In genomic region chr18:54742120-54742519, GRCh38 we compare ENCODE assay signal across 15 cellular contexts.
DNase-seq lines count a peak whose midpoint lies in the region; ATAC-seq and TF ChIP-seq lines count a peak whose summit lies in the region.
"Had no signal": no experiment of that assay in that cellular context is flagged by ENCODE, and none has a peak within 500 bp of the region (broad histone marks: within the 10 kb centered on the region; RNA-seq: fewer than 3 reads in every experiment).

No MANE protein-coding gene starts in this region.

- H3K23ac ChIP-seq in IMR-90 (ENCODE audit: low read depth, low read length) = no peak overlapping the region

- DNase-seq in IMR-90 (no peak), cardiac fibroblast (ENCODE audit: low read depth in 2 of 2) (peak; percentile 53 to 67), inferior parietal cortex (ENCODE audit: extremely low spot score) (peak; percentile 27), HK-2 (ENCODE audit: unreplicated experiment) (no peak), EL (no peak)
- DNase-seq in stimulated activated effector memory CD8-positive, alpha-beta T cell treated with anti-CD3 and anti-CD28 coated beads, Interleukin-12 subunit alpha, Interleukin-12 subunit beta, amount 100 ng/mL, for 72 hours (ENCODE audit: low spot score in 2 of 2) = no peak
- DNase-seq: CD4-positive, alpha-beta T cell; Kasumi-1; MV-4-11; NCI-H1436 treated with DMSO at 0.1 percent for 48 hours; NCI-H2081; NCI-H510A treated with DMSO at 0.1 percent for 48 hours had no signal

- H3K4me1 Mint-ChIP-seq in stimulated activated effector memory CD8-positive, alpha-beta T cell treated with anti-CD3 and anti-CD28 coated beads, Interleukin-12 subunit alpha, Interleukin-12 subunit beta, amount 100 ng/mL, for 72 hours = no peaks in the 10 kb centered on the region

- 0 out of 2 replicates have a peak overlapping the region, but pooled peaks have one; percentile 78 for H3K14ac ChIP-seq in IMR-90 (replicated peaks; ENCODE audit: low read depth, low read length)

- no peak overlapping the region for H2BK120ac ChIP-seq in IMR-90 (ENCODE audit: low read depth, low read length)

- H4K8ac ChIP-seq in IMR-90 (ENCODE audit: low read depth in 2 of 2, low read length in 2 of 2) = no peak overlapping the region

- no peak for TF ChIP-seq CTCF in IMR-90 (conservative IDR thresholded peaks at IDR 0.05; ENCODE audit: low read depth, low read length)
- TF ChIP-seq CTCF in cardiac fibroblast (IDR thresholded peaks at IDR 0.05; ENCODE audit: low read depth, low read length) = no peak

- H3K4me3 ChIP-seq in ACC112 (ENCODE audit: low read depth, low read length) = peak overlapping the region; percentile 18; the same call in 1 of the 2 replicates
- H3K4me3 ChIP-seq in IMR-90 (ENCODE audit: insufficient read depth, low read depth, low read length) = no peak overlapping the region
- H3K4me3 ChIP-seq in cardiac fibroblast (replicated peaks in 1 of 2; ENCODE audit: low read depth in 2 of 2, low read length in 2 of 2) = no peak overlapping the region
- H3K4me3 ChIP-seq: A549 had no signal

- peak overlapping the region; percentile 65 for H2BK20ac ChIP-seq in IMR-90 (ENCODE audit: low read depth, low read length)

- in situ Hi-C loops in IMR-90 (cut with MboI; ENCODE audit: low sequenced_read_pairs) = no loop called here

- no peaks in the 10 kb centered on the region for H3K9me3 ChIP-seq in IMR-90 (ENCODE audit: control insufficient read depth, insufficient read depth, low read length)

- H4K91ac ChIP-seq in IMR-90 (ENCODE audit: insufficient read depth, low read depth, low read length) = no peak overlapping the region

- no peak overlapping the region for H3K4me3 Mint-ChIP-seq in stimulated activated effector memory CD8-positive, alpha-beta T cell treated with anti-CD3 and anti-CD28 coated beads, Interleukin-12 subunit alpha, Interleukin-12 subunit beta, amount 100 ng/mL, for 72 hours
- H3K4me3 Mint-ChIP-seq: CD4-positive, alpha-beta T cell had no signal

- no peak overlapping the region for H2BK5ac ChIP-seq in IMR-90 (ENCODE audit: low read depth, low read length, poor library complexity, severe bottlenecking)

- dilution Hi-C loops in IMR-90 (cut with HindIII; ENCODE audit: low sequenced_read_pairs, unreplicated experiment) = no loop called here

- H3K9me3 Mint-ChIP-seq in stimulated activated effector memory CD8-positive, alpha-beta T cell treated with anti-CD3 and anti-CD28 coated beads, Interleukin-12 subunit alpha, Interleukin-12 subunit beta, amount 100 ng/mL, for 72 hours = peaks cover 8% of the 10 kb centered on the region
- H3K9me3 Mint-ChIP-seq: CD4-positive, alpha-beta T cell had no signal

- H3K9ac ChIP-seq in IMR-90 (ENCODE audit: low read depth, low read length) = no peak overlapping the region

- TF ChIP-seq RAD21 in IMR-90 (IDR thresholded peaks at IDR 0.05; ENCODE audit: low read length) = no peak

- no peaks in the 10 kb centered on the region for H4K20me1 ChIP-seq in IMR-90 (ENCODE audit: insufficient read depth, low read length)

- WGBS in IMR-90 (ENCODE audit: extremely low coverage in 2 of 2, insufficient read length in 1 of 2), 2 experiments = no CpG with 5 or more reads among the region's 4 CpGs

- POLR2A ChIA-PET in IMR-90 (lab: Charles Lee; ENCODE audit: unreplicated experiment) = no interaction called here

- no TSS peak for BruUV-seq in IMR-90 (replicated peaks; lab: Mats Ljungman, UMichigan)

- H3K36me3 ChIP-seq in ACC112 (ENCODE audit: insufficient read depth, low read length) (no peaks in the 10 kb centered on the region), IMR-90 (ENCODE audit: control insufficient read depth, insufficient read depth, low read length) (no peaks in the 10 kb centered on the region)

- CTCF ChIA-PET in IMR-90 (lab: Yijun Ruan, JAX) = no interaction called here

- peak overlapping the region; percentile 89; the same call in 1 of the 2 replicates for H3K18ac ChIP-seq in IMR-90 (ENCODE audit: low read depth, low read length)

- H3K4me2 ChIP-seq in IMR-90 (ENCODE audit: low read depth, low read length) = no peak overlapping the region

- no peak overlapping the region for H2AK9ac ChIP-seq in IMR-90 (replicated peaks; ENCODE audit: low read depth, low read length, poor library complexity)

- no peaks in the 10 kb centered on the region for H3K36me3 Mint-ChIP-seq in stimulated activated effector memory CD8-positive, alpha-beta T cell treated with anti-CD3 and anti-CD28 coated beads, Interleukin-12 subunit alpha, Interleukin-12 subunit beta, amount 100 ng/mL, for 72 hours

- H2BK15ac ChIP-seq in IMR-90 (ENCODE audit: low read depth, low read length) = 0 out of 3 replicates have a peak overlapping the region, but pooled peaks have one; percentile 42

- intact Hi-C loops in IMR-90 (cut with micrococcal nuclease) = loop anchor here (2.0 kb wide), 1 partner anchor 31 kb away; no protein-coding TSS in a partner anchor

- TF ChIP-seq POLR2A in IMR-90 (IDR thresholded peaks at IDR 0.05; ENCODE audit: low read depth, low read length) = no peak

- H2AFZ ChIP-seq in ACC112 (ENCODE audit: low read length, unreplicated experiment) (no peak overlapping the region), IMR-90 (replicated peaks; ENCODE audit: low read length, poor library complexity) (no peak overlapping the region)

- H3K27me3 ChIP-seq in ACC112 (ENCODE audit: insufficient read depth, low read length) = no peaks in the 10 kb centered on the region
- no peaks in the 10 kb centered on the region for H3K27me3 ChIP-seq in IMR-90 (ENCODE audit: control insufficient read depth, insufficient read depth, low read length)

- peak overlapping the region; percentile 24; the same call in 1 of the 2 replicates for H3K4ac ChIP-seq in IMR-90 (ENCODE audit: low read depth, low read length)

- no peak overlapping the region for H4K5ac ChIP-seq in IMR-90 (ENCODE audit: low read depth, low read length)

- ATAC-seq in IMR-90 (ENCODE audit: low read depth) = no peak
- no peak for ATAC-seq in GM18861 (IDR thresholded peaks at IDR 0.05; ENCODE audit: unreplicated experiment)
- ATAC-seq in stimulated activated effector memory CD8-positive, alpha-beta T cell treated with anti-CD3 and anti-CD28 coated beads, Interleukin-12 subunit alpha, Interleukin-12 subunit beta, amount 100 ng/mL, for 72 hours = no peak

- H3K27ac ChIP-seq in ACC112 (ENCODE audit: low read depth, low read length) (peak overlapping the region; percentile 93), IMR-90 (ENCODE audit: insufficient read depth, low read length) (no peak overlapping the region)

- 0 out of 2 replicates have a peak overlapping the region, but pooled peaks have one; percentile 29 for H2AK5ac ChIP-seq in IMR-90 (ENCODE audit: low read depth, low read length)

- no peak overlapping the region for H3K56ac ChIP-seq in IMR-90 (ENCODE audit: extremely low read depth, insufficient read depth, low read length)

- no peak overlapping the region for H3K27ac Mint-ChIP-seq in stimulated activated effector memory CD8-positive, alpha-beta T cell treated with anti-CD3 and anti-CD28 coated beads, Interleukin-12 subunit alpha, Interleukin-12 subunit beta, amount 100 ng/mL, for 72 hours
- H3K27ac Mint-ChIP-seq: CD4-positive, alpha-beta T cell had no signal

- no peaks in the 10 kb centered on the region for H3K79me2 ChIP-seq in ACC112 (ENCODE audit: control insufficient read depth, insufficient read depth, low read length, unreplicated experiment)

- H3K9me1 ChIP-seq in IMR-90 (ENCODE audit: insufficient read depth, low read length) = peaks cover 7% of the 10 kb centered on the region

- H3K79me1 ChIP-seq in IMR-90 (ENCODE audit: low read depth in 1 of 2, low read length in 2 of 2) = no peaks in the 10 kb centered on the region

- H3K4me1 ChIP-seq in ACC112 (ENCODE audit: control insufficient read depth, insufficient read depth, low read length, unreplicated experiment) = peaks cover 64% of the 10 kb centered on the region
- peaks cover 14% of the 10 kb centered on the region for H3K4me1 ChIP-seq in IMR-90 (ENCODE audit: control insufficient read depth, insufficient read depth, low read length)

TF ChIP-seq in IMR-90, 13 proteins besides CTCF, POLR2A, EP300 and RAD21:
- TF ChIP-seq MAFK (IDR thresholded peaks at IDR 0.05; ENCODE audit: low read depth, low read length) = no peak
- no peak for TF ChIP-seq MXI1 (IDR thresholded peaks at IDR 0.05; ENCODE audit: borderline replicate concordance, low read depth, low read length)
- TF ChIP-seq ELK1 (IDR thresholded peaks at IDR 0.05; ENCODE audit: borderline replicate concordance, low read depth, low read length) = no peak
- TF ChIP-seq RCOR1 (IDR thresholded peaks at IDR 0.05; ENCODE audit: insufficient replicate concordance, low read length) = no peak
- TF ChIP-seq USF2 (IDR thresholded peaks at IDR 0.05; ENCODE audit: low read depth, low read length) = no peak

Comparison
In these comparisons a context has a peak if more than half of its experiments do, and no peak if none do; other contexts are left out.
1. DNase-seq: peak in cardiac fibroblast (2 of 2) and inferior parietal cortex (single experiment); none in IMR-90 (single experiment), HK-2 (single experiment), EL (single experiment) and stimulated activated effector memory CD8-positive, alpha-beta T cell treated with anti-CD3 and anti-CD28 coated beads, Interleukin-12 subunit alpha, Interleukin-12 subunit beta, amount 100 ng/mL, for 72 hours (0 of 2).